Comparison of ENCODE assay signal across 8 cellular contexts in genomic region chr3:30894521-30895289, GRCh38. TPM values are rescaled to one million over a fixed set of nuclear protein-coding genes. Genes with fewer than 3 reads are reported as not detected.
DNase-seq lines count a peak whose midpoint lies in the region; ATAC-seq and TF ChIP-seq lines count a peak whose summit lies in the region.

A gene with protein sequence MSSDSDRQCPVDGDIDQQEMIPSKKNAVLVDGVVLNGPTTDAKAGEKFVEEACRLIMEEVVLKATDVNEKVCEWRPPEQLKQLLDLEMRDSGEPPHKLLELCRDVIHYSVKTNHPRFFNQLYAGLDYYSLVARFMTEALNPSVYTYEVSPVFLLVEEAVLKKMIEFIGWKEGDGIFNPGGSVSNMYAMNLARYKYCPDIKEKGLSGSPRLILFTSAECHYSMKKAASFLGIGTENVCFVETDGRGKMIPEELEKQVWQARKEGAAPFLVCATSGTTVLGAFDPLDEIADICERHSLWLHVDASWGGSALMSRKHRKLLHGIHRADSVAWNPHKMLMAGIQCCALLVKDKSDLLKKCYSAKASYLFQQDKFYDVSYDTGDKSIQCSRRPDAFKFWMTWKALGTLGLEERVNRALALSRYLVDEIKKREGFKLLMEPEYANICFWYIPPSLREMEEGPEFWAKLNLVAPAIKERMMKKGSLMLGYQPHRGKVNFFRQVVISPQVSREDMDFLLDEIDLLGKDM (minus strand): TSS chr3:30894661. CDS start chr3:30894614, 47 bp downstream.

- no peak within 1 kb of the TSS for H3K27ac ChIP-seq in HUES6 (ENCODE audit: low read depth, low read length)
- H3K27ac ChIP-seq in neutrophil = no peak within 1 kb of the TSS

- peaks cover 40% of the 10 kb centered on the region for H3K27me3 Mint-ChIP-seq in activated CD8-positive, alpha-beta T cell treated with anti-CD3 and anti-CD28 coated beads, Interleukin-2, amount 10 ng/mL, durations not matched to agents 7 days and 5 days (ENCODE audit: low read depth)

- no peaks in the 10 kb centered on the region for H3K36me3 ChIP-seq in HUES6 (ENCODE audit: control insufficient read depth, insufficient read depth, low read length)
- no peaks in the 10 kb centered on the region for H3K36me3 ChIP-seq in neutrophil

- ATAC-seq in activated CD8-positive, alpha-beta T cell treated with anti-CD3 and anti-CD28 coated beads, Interleukin-2, amount 10 ng/mL, durations not matched to agents 7 days and 5 days = peak; percentile 84
- ATAC-seq in GM18867 (IDR thresholded peaks at IDR 0.05; ENCODE audit: unreplicated experiment) = no peak
- ATAC-seq in HG03520 (IDR thresholded peaks at IDR 0.05; ENCODE audit: unreplicated experiment) = no peak
- no peak for ATAC-seq in HG03175 (IDR thresholded peaks at IDR 0.05; ENCODE audit: unreplicated experiment)

- peak within 1 kb of the TSS; percentile 40 for H3K9ac ChIP-seq in HUES6 (ENCODE audit: low read length)

- no peaks in the 10 kb centered on the region for H3K9me3 Mint-ChIP-seq in activated CD8-positive, alpha-beta T cell treated with anti-CD3 and anti-CD28 coated beads, Interleukin-2, amount 10 ng/mL, durations not matched to agents 7 days and 5 days (ENCODE audit: insufficient read depth)

- CTCF ChIA-PET in activated CD8-positive, alpha-beta T cell treated with anti-CD3 and anti-CD28 coated beads, Interleukin-2, amount 10 ng/mL, durations not matched to agents 7 days and 5 days (lab: Charles Lee) = no interaction called here

- POLR2A ChIA-PET in activated CD8-positive, alpha-beta T cell treated with anti-CD3 and anti-CD28 coated beads, Interleukin-2, amount 10 ng/mL, durations not matched to agents 7 days and 5 days (lab: Charles Lee) = no interaction called here

- peak within 1 kb of the TSS; percentile 62 for H3K4me3 ChIP-seq in HUES6 (ENCODE audit: low read depth, low read length)
- H3K4me3 ChIP-seq in foreskin fibroblast (ENCODE audit: low read depth in 1 of 2, low read length in 2 of 2) = peak within 1 kb of the TSS; percentile 62 to 64
- peak within 1 kb of the TSS; percentile 16 to 31 for H3K4me3 ChIP-seq in neutrophil (ENCODE audit: low read depth in 1 of 2, low read length in 1 of 2)

- peaks cover 14% of the 10 kb centered on the region; the same call in 1 of the 2 replicates for H3K4me1 ChIP-seq in HUES6 (ENCODE audit: control insufficient read depth, insufficient read depth, low read length)
- H3K4me1 ChIP-seq in neutrophil (ENCODE audit: control insufficient read depth in 1 of 2, insufficient read depth in 1 of 2, low read depth in 1 of 2, low read length in 1 of 2) = peaks cover 4 to 5% of the 10 kb centered on the region in 2 experiments

- H3K4me3 Mint-ChIP-seq in activated CD8-positive, alpha-beta T cell treated with anti-CD3 and anti-CD28 coated beads, Interleukin-2, amount 10 ng/mL, durations not matched to agents 7 days and 5 days = peak within 1 kb of the TSS; percentile 67

- H3K9me3 ChIP-seq in HUES6 (ENCODE audit: control insufficient read depth, insufficient read depth, low read depth, low read length) (no peaks in the 10 kb centered on the region), neutrophil (no peaks in the 10 kb centered on the region)

- H3K4me1 Mint-ChIP-seq in activated CD8-positive, alpha-beta T cell treated with anti-CD3 and anti-CD28 coated beads, Interleukin-2, amount 10 ng/mL, durations not matched to agents 7 days and 5 days (ENCODE audit: low read depth) = peaks cover 12% of the 10 kb centered on the region

- no peak for TF ChIP-seq CTCF in foreskin fibroblast (IDR thresholded peaks at IDR 0.05; ENCODE audit: low read depth, low read length)
- TF ChIP-seq CTCF in neutrophil (IDR thresholded peaks at IDR 0.05) = no peak

- H3K27ac Mint-ChIP-seq in activated CD8-positive, alpha-beta T cell treated with anti-CD3 and anti-CD28 coated beads, Interleukin-2, amount 10 ng/mL, durations not matched to agents 7 days and 5 days = no peak within 1 kb of the TSS

- DNase-seq in AG08396 (ENCODE audit: low spot score) (peak; percentile 45), foreskin fibroblast (peak; percentile 12 to 59)
- peak; percentile 39 for DNase-seq in activated CD8-positive, alpha-beta T cell treated with anti-CD3 and anti-CD28 coated beads, Interleukin-2, amount 10 ng/mL, durations not matched to agents 7 days and 5 days

- H3K36me3 Mint-ChIP-seq in activated CD8-positive, alpha-beta T cell treated with anti-CD3 and anti-CD28 coated beads, Interleukin-2, amount 10 ng/mL, durations not matched to agents 7 days and 5 days (ENCODE audit: low read depth) = no peaks in the 10 kb centered on the region

- H3K27me3 ChIP-seq in HUES6 (ENCODE audit: control insufficient read depth, insufficient read depth, low read length) = peaks cover 33% of the 10 kb centered on the region
- peaks cover 69% of the 10 kb centered on the region for H3K27me3 ChIP-seq in neutrophil

RNA-seq across cellular contexts. Expression of the gene that starts here (rescaled TPM):
- not detected for total RNA-seq in activated CD8-positive, alpha-beta T cell treated with anti-CD3 and anti-CD28 coated beads, Interleukin-2, amount 10 ng/mL, durations not matched to agents 7 days and 5 days

Comparison
In these comparisons a context has a peak if more than half of its experiments do, and no peak if none do; other contexts are left out.
1. Peak in DNase-seq and ATAC-seq in activated CD8-positive, alpha-beta T cell treated with anti-CD3 and anti-CD28 coated beads, Interleukin-2, amount 10 ng/mL, durations not matched to agents 7 days and 5 days; RNA of the gene not detected or under 1 TPM.